ENCODE assay signal across 8 cellular contexts in the genomic region with DNA sequence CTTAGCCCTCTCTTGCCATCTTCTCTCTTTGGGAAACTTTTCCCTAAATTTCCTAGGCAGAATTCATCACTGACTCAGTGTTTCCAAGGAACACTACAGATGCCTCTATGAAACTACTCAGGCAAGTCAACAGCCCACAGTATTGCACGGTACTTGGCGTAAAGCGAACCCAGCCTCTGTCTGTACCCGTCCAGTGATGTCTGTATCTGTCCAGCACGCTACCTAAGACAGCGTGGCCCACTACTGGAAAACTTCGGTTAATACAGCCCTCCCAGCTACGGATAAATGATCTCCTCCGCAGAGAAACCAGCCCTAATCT. TPM values are rescaled to one million over a fixed set of nuclear protein-coding genes. Genes with fewer than 3 reads are reported as not detected.
DNase-seq lines count a peak whose midpoint lies in the region; ATAC-seq and TF ChIP-seq lines count a peak whose summit lies in the region.

No MANE protein-coding gene starts in this region.

- CTCF ChIA-PET in activated CD4-positive, alpha-beta T cell treated with anti-CD3 and anti-CD28 coated beads for 36 hours (lab: Charles Lee) = interaction anchor here (0.9 to 2.0 kb wide), 11 partner anchors 8 to 562 kb away, joined by 3 to 5 read pairs (median 3); partner anchors contain the start of genes DNAJA4 and PSMA4
- CTCF ChIA-PET in activated B cell treated with CpG ODN at 0.5 μM for 24 hours (lab: Charles Lee) = interaction anchor here (1.3 kb wide), 1 partner anchor 191 kb away, joined by 4 read pairs; no protein-coding TSS in a partner anchor

- H3K36me3 Mint-ChIP-seq in activated CD4-positive, alpha-beta T cell treated with anti-CD3 and anti-CD28 coated beads for 36 hours (ENCODE audit: low read depth) = peaks cover 15% of the 10 kb centered on the region
- peaks cover 21% of the 10 kb centered on the region for H3K36me3 Mint-ChIP-seq in activated B cell treated with CpG ODN at 0.5 μM for 24 hours (ENCODE audit: low read depth)

- TF ChIP-seq POLR2A in heart left ventricle (IDR thresholded peaks at IDR 0.05) = no peak

- H3K4me1 ChIP-seq in heart left ventricle = peaks cover 0 to 19% (median 10%) of the 10 kb centered on the region in 12 donors

- H3K36me3 ChIP-seq in heart left ventricle = peaks cover 0 to 15% (median 8%) of the 10 kb centered on the region in 9 donors

- WGBS in heart left ventricle, 4 donors = 0 to 1% (median 1%) methylated on average over 3 to 9 of the region's 9 CpGs

- H3K27ac ChIP-seq in heart left ventricle = peak overlapping the region in 11 of 12 donors; percentile 15 to 87 (median 76)

- H3K9me3 Mint-ChIP-seq in activated CD4-positive, alpha-beta T cell treated with anti-CD3 and anti-CD28 coated beads for 36 hours (ENCODE audit: low read depth) = no peaks in the 10 kb centered on the region
- no peaks in the 10 kb centered on the region for H3K9me3 Mint-ChIP-seq in activated B cell treated with CpG ODN at 0.5 μM for 24 hours

- intact Hi-C loops in activated CD4-positive, alpha-beta T cell treated with anti-CD3 and anti-CD28 coated beads for 36 hours (cut with DNase I, micrococcal nuclease) = loop anchor here (1.0 to 5.0 kb wide), 8 partner anchors 35 to 574 kb away; partner anchors contain the start of genes IREB2 (in 2 of the 2), DNAJA4 (in 1 of the 2), HYKK (in 1 of the 2) and IDH3A (in 1 of the 2)
- intact Hi-C loops in activated B cell treated with CpG ODN at 0.5 μM for 24 hours (cut with micrococcal nuclease) (loop anchor here (1.0 to 2.0 kb wide), 2 partner anchors 34 to 138 kb away; partner anchors contain the start of gene DNAJA4), heart left ventricle (cut with DNase I) (loop anchor here in 1 of 10 donors (2.0 kb wide), 1 partner anchor 56 kb away; no protein-coding TSS in a partner anchor)

- H3K4me3 Mint-ChIP-seq in activated CD4-positive, alpha-beta T cell treated with anti-CD3 and anti-CD28 coated beads for 36 hours = peak overlapping the region; percentile 96
- H3K4me3 Mint-ChIP-seq in activated B cell treated with CpG ODN at 0.5 μM for 24 hours = peak overlapping the region; percentile 98

- no peaks in the 10 kb centered on the region for H3K27me3 Mint-ChIP-seq in activated CD4-positive, alpha-beta T cell treated with anti-CD3 and anti-CD28 coated beads for 36 hours
- H3K27me3 Mint-ChIP-seq in activated B cell treated with CpG ODN at 0.5 μM for 24 hours = no peaks in the 10 kb centered on the region

- no peak for TF ChIP-seq CTCF in activated B cell treated with CpG ODN at 0.5 μM for 24 hours (IDR thresholded peaks at IDR 0.05)
- no peak for TF ChIP-seq CTCF in heart left ventricle (IDR thresholded peaks at IDR 0.05)
- TF ChIP-seq CTCF in retinal pigment epithelial cell (conservative IDR thresholded peaks at IDR 0.05; ENCODE audit: low read depth, low read length) = peak; percentile 17

- H3K27me3 ChIP-seq in heart left ventricle = peaks cover 0 to 4% (median 0%) of the 10 kb centered on the region in 9 donors

- POLR2A ChIA-PET in activated CD4-positive, alpha-beta T cell treated with anti-CD3 and anti-CD28 coated beads for 36 hours (lab: Charles Lee) = interaction anchor here (1.0 kb wide), 1 partner anchor 34 kb away, joined by 6 read pairs; no protein-coding TSS in a partner anchor
- POLR2A ChIA-PET in activated B cell treated with CpG ODN at 0.5 μM for 24 hours (lab: Charles Lee) = interaction anchor here (0.7 to 2.8 kb wide), 7 partner anchors 8 to 241 kb away, joined by 3 to 30 read pairs (median 6); partner anchors contain the start of genes DNAJA4, IREB2 and PSMA4

- DNase-seq in activated CD4-positive, alpha-beta T cell treated with anti-CD3 and anti-CD28 coated beads for 36 hours = no peak
- no peak for DNase-seq in activated CD4-positive, alpha-beta T cell treated with anti-CD3 and anti-CD28 coated beads for 1 hour
- DNase-seq in activated B cell treated with CpG ODN at 0.5 μM for 24 hours (no peak), heart left ventricle (no peak), retinal pigment epithelial cell (ENCODE audit: low read depth) (no peak)
- no peak for DNase-seq in activated effector memory CD4-positive, alpha-beta T cell treated with anti-CD3 and anti-CD28 coated beads, Interleukin-2, amount 50 U/mL, for 16 hours

- ATAC-seq in activated CD4-positive, alpha-beta T cell treated with anti-CD3 and anti-CD28 coated beads for 36 hours = peak; percentile 51
- ATAC-seq in HG03108 (IDR thresholded peaks at IDR 0.05; ENCODE audit: unreplicated experiment) = peak; percentile 4
- ATAC-seq in activated B cell treated with CpG ODN at 0.5 μM for 24 hours (ENCODE audit: low read depth) = peak; percentile 33
- ATAC-seq in heart left ventricle = peak; percentile 24 to 55 (median 46)
- ATAC-seq in GM18870 (IDR thresholded peaks at IDR 0.05; ENCODE audit: unreplicated experiment) = no peak

- peak overlapping the region; percentile 64 to 98 (median 87) for H3K4me3 ChIP-seq in heart left ventricle
- peak overlapping the region; percentile 99 for H3K4me3 ChIP-seq in retinal pigment epithelial cell (ENCODE audit: low read length)

- no peaks in the 10 kb centered on the region for H3K9me3 ChIP-seq in heart left ventricle

- peak overlapping the region; percentile 91 for H3K27ac Mint-ChIP-seq in activated CD4-positive, alpha-beta T cell treated with anti-CD3 and anti-CD28 coated beads for 36 hours
- peak overlapping the region; percentile 87 for H3K27ac Mint-ChIP-seq in activated B cell treated with CpG ODN at 0.5 μM for 24 hours

- H3K4me1 Mint-ChIP-seq in activated CD4-positive, alpha-beta T cell treated with anti-CD3 and anti-CD28 coated beads for 36 hours = peaks cover 29% of the 10 kb centered on the region
- H3K4me1 Mint-ChIP-seq in activated B cell treated with CpG ODN at 0.5 μM for 24 hours = peaks cover 23% of the 10 kb centered on the region

RNA-seq across cellular contexts. Expression of gene SKIC8, which starts 0.5 kb away (rescaled TPM):
- 10 to 100 TPM; 39.2 to 52.6 TPM for total RNA-seq in activated CD4-positive, alpha-beta T cell treated with anti-CD3 and anti-CD28 coated beads for 36 hours
- 43.2 and 46.0 TPM in 2 replicates for total RNA-seq in activated B cell treated with CpG ODN at 0.5 μM for 24 hours
- total RNA-seq in heart left ventricle = 10 to 100 TPM; 20.8 to 34.4 (median 27.8) TPM
- 10 to 100 TPM; 28.2 to 50.2 TPM for polyA plus RNA-seq in heart left ventricle

RNA-seq across cellular contexts. Expression of gene DNAJA4, which starts 34.6 kb away (rescaled TPM):
- total RNA-seq in activated CD4-positive, alpha-beta T cell treated with anti-CD3 and anti-CD28 coated beads for 36 hours = 10 to 100 TPM; 38.6 to 41.5 TPM
- total RNA-seq in activated B cell treated with CpG ODN at 0.5 μM for 24 hours (18.8 and 22.3 TPM in 2 replicates), heart left ventricle (100 to 1,000 TPM in 4 of 9 donors, 10 to 100 TPM in 5; 63.0 to 503 (median 94.6) TPM)
- 100 to 1,000 TPM in 1 of 2 donors, 10 to 100 TPM in 1; 62.3 to 296 TPM for polyA plus RNA-seq in heart left ventricle

RNA-seq across cellular contexts. Expression of gene CRABP1, which starts 41.2 kb away (rescaled TPM):
- total RNA-seq in activated CD4-positive, alpha-beta T cell treated with anti-CD3 and anti-CD28 coated beads for 36 hours = under 1 TPM; 0.90 to 0.96 TPM
- total RNA-seq in activated B cell treated with CpG ODN at 0.5 μM for 24 hours = not detected in 2 replicates
- total RNA-seq in heart left ventricle = under 1 TPM in 1 of 9 donors, not detected in 8; 0.46 TPM
- not detected for polyA plus RNA-seq in heart left ventricle
